ENCODE assay signal across 8 cellular contexts in the genomic region with DNA sequence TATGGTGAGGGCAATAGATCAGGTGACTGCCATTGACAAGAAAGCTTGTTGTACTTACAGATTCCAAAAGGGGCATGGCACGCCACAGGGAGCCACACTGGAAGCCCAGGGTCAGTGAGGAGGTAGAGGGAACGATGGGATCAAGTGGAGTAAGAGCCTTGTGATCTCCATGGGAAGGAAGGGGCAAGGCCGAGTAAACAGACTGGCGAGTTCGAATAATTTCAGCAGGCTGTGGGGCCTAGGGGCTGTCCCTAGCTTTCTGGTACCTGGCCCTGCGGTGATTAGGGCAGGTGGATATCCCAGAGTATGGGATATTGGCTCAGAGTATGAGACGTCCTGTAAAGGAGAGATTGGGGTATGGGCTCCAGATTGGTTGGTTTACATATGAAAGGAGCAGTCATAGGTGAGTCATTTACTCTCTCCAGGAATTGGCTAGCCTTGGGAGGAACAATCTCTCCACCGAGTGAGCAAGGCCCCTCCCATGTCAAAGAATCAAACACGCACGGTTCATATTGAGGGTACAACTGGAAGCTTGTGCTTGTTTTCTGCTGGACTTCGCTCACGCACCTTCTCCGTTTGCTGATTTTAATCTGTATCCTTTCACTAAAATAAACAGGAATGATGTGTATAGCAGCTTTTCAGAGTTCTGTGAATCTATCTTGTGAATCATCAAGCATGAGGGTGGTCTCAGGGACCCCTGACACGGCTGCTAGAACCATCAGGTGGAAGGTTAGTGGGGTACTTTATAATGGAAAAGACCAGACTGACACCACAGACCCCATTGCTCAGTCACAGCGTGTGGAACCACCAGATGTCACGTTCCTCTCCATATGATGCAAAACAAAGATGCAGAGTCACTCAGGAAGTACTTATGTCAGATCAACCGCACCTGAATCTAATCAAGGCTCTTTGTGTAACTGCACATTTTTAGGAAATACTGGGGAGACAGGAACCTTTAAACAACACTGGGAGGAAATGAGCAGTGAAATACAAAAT. TPM values are rescaled to one million over a fixed set of nuclear protein-coding genes. Genes with fewer than 3 reads are reported as not detected.
DNase-seq lines count a peak whose midpoint lies in the region; ATAC-seq and TF ChIP-seq lines count a peak whose summit lies in the region.

No MANE protein-coding gene starts in this region.

- H3K27me3 ChIP-seq in colonic mucosa, result no peaks in the 10 kb centered on the region
- no peaks in the 10 kb centered on the region for H3K27me3 ChIP-seq in sigmoid colon

- TF ChIP-seq EP300 in sigmoid colon (IDR thresholded peaks at IDR 0.05), result no peak

- DNase-seq in ELF-1 (ENCODE audit: low read depth, low spot score) (peak; percentile 63), NB4 (ENCODE audit: low read depth) (peak; percentile 28), iris pigment epithelial cell (ENCODE audit: low read depth) (peak; percentile 90), colonic mucosa (no peak), SIG-M5 treated with dmso at 0.1 percent for 504 hours (lab: John Stamatoyannopoulos, UW; ENCODE audit: unreplicated experiment) (no peak), sigmoid colon (no peak)
- DNase-seq in activated T-cell treated with anti-CD3 and anti-CD28 coated beads, Interleukin-2, amount 50 U/mL, for 48 hours, result peak; percentile 24 to 28

- H3K36me3 ChIP-seq in colonic mucosa, result no peaks in the 10 kb centered on the region
- H3K36me3 ChIP-seq in sigmoid colon, result peaks cover 0 to 12% (median 4%) of the 10 kb centered on the region in 4 donors

- TF ChIP-seq CTCF in NB4 (IDR thresholded peaks at IDR 0.05; ENCODE audit: low read depth, low read length) (no peak), colonic mucosa (IDR thresholded peaks at IDR 0.05) (no peak), sigmoid colon (IDR thresholded peaks at IDR 0.05) (no peak)

- no peak overlapping the region for H3K9ac ChIP-seq in colonic mucosa (ENCODE audit: low read depth in 2 of 2, low read length in 2 of 2)

- intact Hi-C loops in colonic mucosa (cut with DNase I), result no loop called here
- intact Hi-C loops in sigmoid colon (cut with DNase I), result no loop called here

- TF ChIP-seq POLR2A in NB4 (IDR thresholded peaks at IDR 0.05; ENCODE audit: extremely low read depth, insufficient read length) (no peak), sigmoid colon (IDR thresholded peaks at IDR 0.05) (no peak)

- H3K4me1 ChIP-seq in colonic mucosa (no peaks in the 10 kb centered on the region), sigmoid colon (peaks cover 0 to 31% (median 24%) of the 10 kb centered on the region in 4 donors)

- 73 to 86% methylated on average over 17 of the region's 17 CpGs for WGBS in sigmoid colon, 2 donors

- H3K9me3 ChIP-seq in colonic mucosa, result no peaks in the 10 kb centered on the region
- no peaks in the 10 kb centered on the region for H3K9me3 ChIP-seq in sigmoid colon

- no peak overlapping the region for H3K27ac ChIP-seq in colonic mucosa
- H3K27ac ChIP-seq in sigmoid colon, result peak overlapping the region in 1 of 4 donors; percentile 47

- ATAC-seq in HG03378 (IDR thresholded peaks at IDR 0.05; ENCODE audit: unreplicated experiment), result no peak

- H3K4me3 ChIP-seq in NB4 (ENCODE audit: low read depth, low read length) (no peak overlapping the region), colonic mucosa (no peak overlapping the region), sigmoid colon (no peak overlapping the region)

RNA-seq across cellular contexts. Expression of a gene that starts 27.9 kb away (rescaled TPM):
- total RNA-seq in colonic mucosa, result 100 to 1,000 TPM in 1 of 2 donors, 10 to 100 TPM in 1; 73.5 to 111 TPM
- total RNA-seq in sigmoid colon, result 100 to 1,000 TPM in 2 of 4 donors, 10 to 100 TPM in 2; 91.4 to 136 (median 108) TPM
- polyA plus RNA-seq in sigmoid colon, result 100 to 1,000 TPM; 118 to 300 (median 258) TPM

RNA-seq across cellular contexts. Expression of a gene that starts 29.0 kb away (rescaled TPM):
- total RNA-seq in colonic mucosa, result 10 to 100 TPM; 33.0 to 38.8 TPM
- 10 to 100 TPM; 21.7 to 38.5 (median 28.8) TPM for total RNA-seq in sigmoid colon
- polyA plus RNA-seq in sigmoid colon, result 10 to 100 TPM; 10.2 to 23.5 (median 14.8) TPM

RNA-seq across cellular contexts. Expression of a gene that starts 38.1 kb away (rescaled TPM):
- 1 to 10 TPM; 4.7 to 6.3 TPM for total RNA-seq in colonic mucosa
- 1 to 10 TPM; 3.5 to 8.8 (median 5.9) TPM for total RNA-seq in sigmoid colon
- 1 to 10 TPM; 1.2 to 4.3 (median 1.6) TPM for polyA plus RNA-seq in sigmoid colon

RNA-seq across cellular contexts. Expression of a gene that starts 53.3 kb away (rescaled TPM):
- total RNA-seq in colonic mucosa (100 to 1,000 TPM; 102 to 151 TPM), sigmoid colon (100 to 1,000 TPM in 3 of 4 donors, 10 to 100 TPM in 1; 98.3 to 113 (median 111) TPM)
- polyA plus RNA-seq in sigmoid colon, result 100 to 1,000 TPM in 1 of 3 donors, 10 to 100 TPM in 2; 77.0 to 131 (median 77.5) TPM

RNA-seq across cellular contexts. Expression of a gene that starts 53.5 kb away (rescaled TPM):
- total RNA-seq in colonic mucosa, result 10 to 100 TPM; 27.1 to 37.0 TPM
- total RNA-seq in sigmoid colon, result 10 to 100 TPM; 49.0 to 76.0 (median 65.5) TPM
- polyA plus RNA-seq in sigmoid colon, result 10 to 100 TPM; 26.6 to 38.4 (median 33.6) TPM

Comparison
In these comparisons a context has a peak if more than half of its experiments do, and no peak if none do; other contexts are left out.
1. DNase-seq: peak in ELF-1 (single experiment), NB4 (single experiment), activated T-cell treated with anti-CD3 and anti-CD28 coated beads, Interleukin-2, amount 50 U/mL, for 48 hours (2 of 2) and iris pigment epithelial cell (single experiment); none in colonic mucosa (single experiment), SIG-M5 treated with dmso at 0.1 percent for 504 hours (single experiment) and sigmoid colon (single experiment).